In the genomic region with DNA sequence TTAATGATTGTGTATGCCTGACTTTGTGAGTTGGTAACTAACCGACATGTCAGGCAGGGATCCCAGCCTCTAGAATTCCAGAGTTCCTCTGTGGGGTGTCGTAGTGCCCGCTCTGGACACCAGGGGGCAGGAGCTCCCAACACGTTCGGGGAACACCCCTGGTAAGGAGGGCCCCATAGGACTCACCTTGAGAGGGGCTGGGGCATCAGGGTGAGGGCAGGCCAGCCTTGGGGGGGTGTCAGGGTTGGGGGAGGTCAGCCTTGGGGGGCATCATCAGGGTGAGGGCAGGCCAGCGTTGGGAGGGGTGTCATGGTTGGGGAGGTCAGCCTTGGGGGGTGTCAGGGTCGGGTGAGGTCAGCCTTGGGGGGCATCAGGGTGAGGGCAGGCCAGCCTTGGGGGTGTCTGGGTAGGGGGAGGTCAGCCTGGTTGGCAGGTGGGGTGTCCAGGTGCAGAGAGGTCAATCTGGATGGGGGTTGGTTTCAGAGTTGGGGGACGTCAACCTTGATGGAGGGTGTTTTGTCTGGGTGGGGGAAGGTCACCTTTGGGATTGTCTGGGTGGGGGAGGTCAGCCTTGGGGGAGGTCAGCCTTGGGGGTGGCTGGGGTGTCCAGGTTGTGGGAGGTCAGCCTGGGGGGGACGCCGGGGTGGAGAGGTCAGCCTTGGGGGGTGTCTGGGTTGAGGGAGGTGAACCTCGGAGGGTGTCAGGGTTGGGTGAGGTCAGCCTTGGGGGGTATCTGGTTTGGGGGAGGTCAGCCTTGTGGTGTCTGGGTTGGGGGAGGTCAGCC, we compare ENCODE assay signal across 8 cellular contexts. TPM values are rescaled to one million over a fixed set of nuclear protein-coding genes. Genes with fewer than 3 reads are reported as not detected.
DNase-seq lines count a peak whose midpoint lies in the region; ATAC-seq and TF ChIP-seq lines count a peak whose summit lies in the region.

No MANE protein-coding gene starts in this region.

- TF ChIP-seq EP300 in upper lobe of left lung (IDR thresholded peaks at IDR 0.05), result no peak

- H3K27ac Mint-ChIP-seq in activated T-cell treated with anti-CD3 and anti-CD28 coated beads, Interleukin-2, amount 50 U/mL, for 72 hours, result no peak overlapping the region

- H4K20me1 ChIP-seq in PC-3 (ENCODE audit: low read length), result no peaks in the 10 kb centered on the region

- H3K27ac ChIP-seq in PC-3 (ENCODE audit: low read length) (no peak overlapping the region), parathyroid adenoma (no peak overlapping the region), upper lobe of left lung (no peak overlapping the region)

- CTCF ChIA-PET in PC-3 (lab: Charles Lee), result interaction anchor here (0.5 kb wide), 1 partner anchor 267 kb away, joined by 5 read pairs; the partner anchor contains the start of gene PDGFA

- peaks cover 0 to 3% of the 10 kb centered on the region in 2 donors for H3K9me3 Mint-ChIP-seq in activated T-cell treated with anti-CD3 and anti-CD28 coated beads, Interleukin-2, amount 50 U/mL, for 72 hours

- H3K4me2 ChIP-seq in PC-3 (ENCODE audit: low read length), result no peak overlapping the region
- no peak overlapping the region for H3K4me2 ChIP-seq in parathyroid adenoma (ENCODE audit: low read length)

- POLR2A ChIA-PET in PC-3 (lab: Charles Lee; ENCODE audit: unreplicated experiment), result no interaction called here

- no peak overlapping the region for H2AFZ ChIP-seq in PC-3 (ENCODE audit: low read length)
- H2AFZ ChIP-seq in parathyroid adenoma, result no peak overlapping the region

- TF ChIP-seq CTCF in AG09319 (IDR thresholded peaks at IDR 0.05; ENCODE audit: low read depth, low read length) (peak; percentile 96), GM20000 (IDR thresholded peaks at IDR 0.05; ENCODE audit: extremely low read depth, missing control alignments) (peak; percentile 92), PC-3 (conservative IDR thresholded peaks at IDR 0.05; ENCODE audit: low read depth, low read length) (peak; percentile 88), fibroblast of pulmonary artery (IDR thresholded peaks at IDR 0.05; ENCODE audit: low read length, missing control alignments) (peak; percentile 91), parathyroid adenoma (IDR thresholded peaks at IDR 0.05) (peak; percentile 84), upper lobe of left lung (IDR thresholded peaks at IDR 0.05) (peak; percentile 79 to 86 (median 84))

- no peaks in the 10 kb centered on the region for H3K4me1 Mint-ChIP-seq in activated T-cell treated with anti-CD3 and anti-CD28 coated beads, Interleukin-2, amount 50 U/mL, for 72 hours (ENCODE audit: low read depth)

- 43 to 52% methylated on average over 8 of the region's 11 CpGs for WGBS in upper lobe of left lung, 2 donors

- intact Hi-C loops in PC-3 (cut with micrococcal nuclease), result loop anchor here (1.0 to 2.0 kb wide), 4 partner anchors 26 to 87 kb away; no protein-coding TSS in a partner anchor

- H3F3A ChIP-seq in PC-3 (ENCODE audit: low read length, unreplicated experiment), result peaks cover 4% of the 10 kb centered on the region

- H3K4me3 ChIP-seq in PC-3 (ENCODE audit: low read length), result no peak overlapping the region
- H3K4me3 ChIP-seq in fibroblast of pulmonary artery (replicated peaks; ENCODE audit: low read depth, low read length), result no peak overlapping the region
- H3K4me3 ChIP-seq in parathyroid adenoma (ENCODE audit: low read depth, low read length), result no peak overlapping the region
- no peak overlapping the region for H3K4me3 ChIP-seq in upper lobe of left lung

- BruUV-seq in PC-3 (replicated peaks; lab: Mats Ljungman, UMichigan), result no TSS peak

- ATAC-seq in PC-3, result peak; percentile 85
- peak; percentile 77 to 80 for ATAC-seq in activated T-cell treated with anti-CD3 and anti-CD28 coated beads, Interleukin-2, amount 50 U/mL, for 72 hours (replicated peaks in 1 of 2)
- peak; percentile 81 to 86 for ATAC-seq in upper lobe of left lung (ENCODE audit: low FRiP score in 2 of 2)
- ATAC-seq in GM21825 (IDR thresholded peaks at IDR 0.05; ENCODE audit: unreplicated experiment), result no peak

- H3K27me3 Mint-ChIP-seq in activated T-cell treated with anti-CD3 and anti-CD28 coated beads, Interleukin-2, amount 50 U/mL, for 72 hours (ENCODE audit: low read depth), result no peaks in the 10 kb centered on the region

- H3K79me2 ChIP-seq in PC-3 (ENCODE audit: low read length), result no peaks in the 10 kb centered on the region
- H3K79me2 ChIP-seq in parathyroid adenoma, result no peaks in the 10 kb centered on the region

- H3K9ac ChIP-seq in PC-3 (ENCODE audit: low read length) (no peak overlapping the region), parathyroid adenoma (no peak overlapping the region)

- H3K9me3 ChIP-seq in PC-3 (ENCODE audit: low read length), result no peaks in the 10 kb centered on the region
- no peaks in the 10 kb centered on the region for H3K9me3 ChIP-seq in parathyroid adenoma (ENCODE audit: control insufficient read depth, low read length)
- H3K9me3 ChIP-seq in upper lobe of left lung, result no peaks in the 10 kb centered on the region

- TF ChIP-seq POLR2A in upper lobe of left lung (IDR thresholded peaks at IDR 0.05), result no peak

- no peak overlapping the region for H3K4me3 Mint-ChIP-seq in activated T-cell treated with anti-CD3 and anti-CD28 coated beads, Interleukin-2, amount 50 U/mL, for 72 hours

- H3K9me2 ChIP-seq in PC-3 (replicated peaks; ENCODE audit: low read length), result no peaks in the 10 kb centered on the region

- H3K36me3 ChIP-seq in PC-3 (ENCODE audit: low read depth, low read length) (peaks cover 7% of the 10 kb centered on the region), parathyroid adenoma (ENCODE audit: control insufficient read depth, insufficient read depth, low read length) (no peaks in the 10 kb centered on the region), upper lobe of left lung (peaks cover 0 to 33% (median 23%) of the 10 kb centered on the region in 4 donors)

- H3K27me3 ChIP-seq in PC-3 (ENCODE audit: low read length), result no peaks in the 10 kb centered on the region
- H3K27me3 ChIP-seq in parathyroid adenoma (ENCODE audit: control insufficient read depth, insufficient read depth, low read length), result no peaks in the 10 kb centered on the region
- H3K27me3 ChIP-seq in upper lobe of left lung, result no peaks in the 10 kb centered on the region

- H3K36me3 Mint-ChIP-seq in activated T-cell treated with anti-CD3 and anti-CD28 coated beads, Interleukin-2, amount 50 U/mL, for 72 hours (ENCODE audit: insufficient read depth in 2 of 2), result peaks cover 6 to 15% of the 10 kb centered on the region in 2 donors

- no peaks in the 10 kb centered on the region for H3K4me1 ChIP-seq in PC-3 (ENCODE audit: insufficient read depth, low read length)
- no peaks in the 10 kb centered on the region for H3K4me1 ChIP-seq in parathyroid adenoma
- peaks cover 0 to 5% (median 2%) of the 10 kb centered on the region in 4 donors for H3K4me1 ChIP-seq in upper lobe of left lung

- DNase-seq in AG09319 (ENCODE audit: extremely low read depth, low read depth), result peak; percentile 22
- DNase-seq in GM20000 (ENCODE audit: low spot score), result peak; percentile 92
- DNase-seq in PC-3, result peak; percentile 71
- DNase-seq in activated T-cell treated with anti-CD3 and anti-CD28 coated beads, Interleukin-2, amount 50 U/mL, for 72 hours, result peak; percentile 68 to 77
- peak; percentile 62 for DNase-seq in fibroblast of pulmonary artery (ENCODE audit: low read depth)
- peak; percentile 59 to 66 for DNase-seq in upper lobe of left lung

RNA-seq across cellular contexts. Expression of gene SUN1, which starts 45.6 kb away (rescaled TPM):
- total RNA-seq in PC-3 (2014; rRNA removed) (92.5 and 100 TPM in 2 replicates), upper lobe of left lung (100 to 1,000 TPM; 107 to 196 (median 127) TPM)
- total RNA-seq in activated T-cell treated with anti-CD3 and anti-CD28 coated beads, Interleukin-2, amount 50 U/mL, for 72 hours, result 10 to 100 TPM; 77.9 to 84.4 TPM

RNA-seq across cellular contexts. Expression of gene PRKAR1B, which starts 59.6 kb away (rescaled TPM):
- total RNA-seq in PC-3 (2014; rRNA removed) (15.6 and 19.1 TPM in 2 replicates), upper lobe of left lung (10 to 100 TPM; 10.3 to 24.4 (median 20.9) TPM)
- total RNA-seq in activated T-cell treated with anti-CD3 and anti-CD28 coated beads, Interleukin-2, amount 50 U/mL, for 72 hours, result 10 to 100 TPM; 33.6 to 43.5 TPM

Comparison
In these comparisons a context has a peak if more than half of its experiments do, and no peak if none do; other contexts are left out.
1. DNase-seq: peak in every context shown above with its lines; median percentile 92 in GM20000; 72 in activated T-cell treated with anti-CD3 and anti-CD28 coated beads, Interleukin-2, amount 50 U/mL, for 72 hours; 71 in PC-3; 62 in upper lobe of left lung; 62 in fibroblast of pulmonary artery; 22 in AG09319.